20 cellular contexts compared by ENCODE assay signal in genomic region chr2:26809211-26809610, GRCh38. TPM values are rescaled to one million over a fixed set of nuclear protein-coding genes. Genes with fewer than 3 reads are reported as not detected.
"Had no signal": no experiment of that assay in that cellular context is flagged by ENCODE, and none has a peak within 500 bp of the region (broad histone marks: within the 10 kb centered on the region; RNA-seq: fewer than 3 reads in every experiment).

No MANE protein-coding gene starts in this region.

- H3K27me3 ChIP-seq: body of pancreas, tibial nerve had no signal

- H3K9me3 ChIP-seq: body of pancreas, lower lobe of right lung, spleen, tibial nerve had no signal

- H3K36me3 Mint-ChIP-seq: activated naive CD8-positive, alpha-beta T cell treated with anti-CD3 and anti-CD28 coated beads, Interleukin-2, amount 10 ng/mL, durations not matched to agents 7 days and 5 days had no signal

- ATAC-seq: activated CD4-positive, CD25-positive, alpha-beta regulatory T cell treated with anti-CD3 and anti-CD28 coated beads, Interleukin-2, amount 50 U/mL, for 24 hours; body of pancreas; lower lobe of right lung had no signal

- DNase-seq: activated CD4-positive, alpha-beta T cell treated with anti-CD3 and anti-CD28 coated beads, Interleukin-2, amount 50 U/mL, for 48 hours; activated gamma-delta T cell treated with Interleukin-2 at 50 U/mL for 16 hours; activated naive CD8-positive, alpha-beta T cell treated with anti-CD3 and anti-CD28 coated beads, Interleukin-2, amount 10 ng/mL, durations not matched to agents 7 days and 5 days; body of pancreas; central memory CD4-positive, alpha-beta T cell; endodermal cell; foreskin melanocyte; glutamatergic neuron; hippocampal formation; lower lobe of right lung; occipital lobe; posterior cingulate gyrus; spleen had no signal

- H3K4me3 ChIP-seq: body of pancreas, lower lobe of right lung, spleen, tibial nerve had no signal

- H3K4me1 ChIP-seq: body of pancreas, lower lobe of right lung, tibial nerve had no signal

- H3K27me3 Mint-ChIP-seq: activated naive CD8-positive, alpha-beta T cell treated with anti-CD3 and anti-CD28 coated beads, Interleukin-2, amount 10 ng/mL, durations not matched to agents 7 days and 5 days had no signal

- H3K36me3 ChIP-seq: lower lobe of right lung, spleen, tibial nerve had no signal

- H3K9me3 Mint-ChIP-seq: activated naive CD8-positive, alpha-beta T cell treated with anti-CD3 and anti-CD28 coated beads, Interleukin-2, amount 10 ng/mL, durations not matched to agents 7 days and 5 days; activated T-helper 1 cell treated with anti-CD3 and anti-CD28 coated beads, Interleukin-12 subunit alpha, Interleukin-12 subunit beta, Interleukin-2, Interleukin-4 antibody, amounts not matched to agents 30 ng/mL and 10 ng/mL and 1 ng/mL, durations not matched to agents 14 hours and 24 hours and 36 hours; endodermal cell; nephron; T-helper 1 cell treated with Interleukin-12 subunit alpha and Interleukin-12 subunit beta and Interleukin-4 antibody, amounts not matched to agents 30 μg/mL and 1 μg/mL, for 36 hours had no signal

- H3K27ac ChIP-seq: body of pancreas, lower lobe of right lung, spleen, tibial nerve had no signal

- H3K4me3 Mint-ChIP-seq: activated naive CD8-positive, alpha-beta T cell treated with anti-CD3 and anti-CD28 coated beads, Interleukin-2, amount 10 ng/mL, durations not matched to agents 7 days and 5 days; activated T-helper 1 cell treated with anti-CD3 and anti-CD28 coated beads, Interleukin-12 subunit alpha, Interleukin-12 subunit beta, Interleukin-2, Interleukin-4 antibody, amounts not matched to agents 30 ng/mL and 10 ng/mL and 1 ng/mL, durations not matched to agents 14 hours and 24 hours and 36 hours; endodermal cell; T-helper 1 cell treated with Interleukin-12 subunit alpha and Interleukin-12 subunit beta and Interleukin-4 antibody, amounts not matched to agents 30 μg/mL and 1 μg/mL, for 36 hours had no signal

- H3K27ac Mint-ChIP-seq: activated naive CD8-positive, alpha-beta T cell treated with anti-CD3 and anti-CD28 coated beads, Interleukin-2, amount 10 ng/mL, durations not matched to agents 7 days and 5 days; activated T-helper 1 cell treated with anti-CD3 and anti-CD28 coated beads, Interleukin-12 subunit alpha, Interleukin-12 subunit beta, Interleukin-2, Interleukin-4 antibody, amounts not matched to agents 30 ng/mL and 10 ng/mL and 1 ng/mL, durations not matched to agents 14 hours and 24 hours and 36 hours; endodermal cell; nephron; T-helper 1 cell treated with Interleukin-12 subunit alpha and Interleukin-12 subunit beta and Interleukin-4 antibody, amounts not matched to agents 30 μg/mL and 1 μg/mL, for 36 hours had no signal

RNA-seq across cellular contexts. Expression of gene CENPA, which starts 23.4 kb away (rescaled TPM):
- total RNA-seq: body of pancreas had no signal

RNA-seq across cellular contexts. Expression of gene DPYSL5, which starts 38.7 kb away (rescaled TPM):
- total RNA-seq: activated naive CD8-positive, alpha-beta T cell treated with anti-CD3 and anti-CD28 coated beads, Interleukin-2, amount 10 ng/mL, durations not matched to agents 7 days and 5 days; body of pancreas; fibroblast of lung; lower lobe of right lung; renal cortical epithelial cell; tibial nerve had no signal
- polyA plus RNA-seq: fibroblast of lung had no signal
